ENCODE assay signal across 8 cellular contexts in the genomic region with DNA sequence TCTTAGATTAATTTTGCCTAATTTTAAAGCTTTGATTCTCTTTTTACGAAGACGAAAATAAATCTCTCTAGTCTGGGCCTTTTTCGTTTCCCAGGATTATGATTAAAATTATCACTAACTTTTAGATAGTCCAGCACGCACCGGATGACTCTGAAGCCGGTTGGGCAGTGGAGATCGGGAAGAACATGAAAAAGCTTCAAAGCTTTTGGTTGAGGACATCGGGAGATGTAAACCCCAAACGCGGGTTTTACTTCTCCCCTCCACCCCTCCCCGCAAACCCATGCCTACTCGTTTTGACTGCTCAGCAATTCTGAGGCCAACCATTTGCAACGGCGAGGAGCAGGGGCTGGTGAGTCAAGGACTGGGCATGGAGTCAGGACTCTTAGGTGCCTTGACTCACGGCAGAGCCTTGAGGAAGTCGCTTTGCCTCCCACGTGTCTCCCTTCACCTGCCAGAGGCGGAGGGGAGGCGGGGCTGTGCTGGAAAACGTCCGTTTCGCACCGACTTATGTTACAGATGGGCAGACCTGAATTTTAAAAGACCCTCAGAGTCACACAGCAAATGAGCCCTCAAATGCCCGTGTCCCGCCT. TPM values are rescaled to one million over a fixed set of nuclear protein-coding genes. Genes with fewer than 3 reads are reported as not detected.
DNase-seq lines count a peak whose midpoint lies in the region; ATAC-seq and TF ChIP-seq lines count a peak whose summit lies in the region.

No MANE protein-coding gene starts in this region.

- POLR2A ChIA-PET in Panc1 (lab: Charles Lee) = interaction anchor here (0.6 kb wide), 1 partner anchor 333 kb away, joined by 26 read pairs; no protein-coding TSS in a partner anchor

- no TSS peak for BruUV-seq in Panc1 (replicated peaks; lab: Mats Ljungman, UMichigan)

- H3K27me3 ChIP-seq in Panc1 (ENCODE audit: control insufficient read depth, insufficient read depth, low read length) (no peaks in the 10 kb centered on the region), gastroesophageal sphincter (no peaks in the 10 kb centered on the region), subcutaneous abdominal adipose tissue (ENCODE audit: control insufficient read depth in 5 of 5, insufficient read depth in 4 of 5, low read length in 5 of 5) (no peaks in the 10 kb centered on the region)

- TF ChIP-seq CTCF in Panc1 (IDR thresholded peaks at IDR 0.05) (no peak), gastroesophageal sphincter (IDR thresholded peaks at IDR 0.05) (no peak)

- H3K9ac ChIP-seq in subcutaneous abdominal adipose tissue (ENCODE audit: low read length in 5 of 5) = peak overlapping the region; percentile 38 to 89 (median 82)

- no peak for TF ChIP-seq EP300 in gastroesophageal sphincter (IDR thresholded peaks at IDR 0.05)

- CTCF ChIA-PET in Panc1 (lab: Charles Lee) = no interaction called here

- WGBS in gastroesophageal sphincter (ENCODE audit: low coverage in 1 of 2), 2 donors = 6 to 7% methylated on average over 9 to 10 of the region's 25 CpGs

- H3K4me1 ChIP-seq in Panc1 (ENCODE audit: control insufficient read depth, insufficient read depth, low read length) (peaks cover 16% of the 10 kb centered on the region), gastroesophageal sphincter (peaks cover 0 to 51% (median 4%) of the 10 kb centered on the region in 3 donors), subcutaneous abdominal adipose tissue (ENCODE audit: control insufficient read depth in 5 of 5, insufficient read depth in 5 of 5, low read length in 5 of 5) (peaks cover 0 to 61% (median 54%) of the 10 kb centered on the region in 5 donors)

- intact Hi-C loops in Panc1 (cut with micrococcal nuclease; ENCODE audit: unreplicated experiment) = no loop called here

- H3K9me3 ChIP-seq in Panc1 (ENCODE audit: control insufficient read depth, insufficient read depth, low read depth, low read length) (no peaks in the 10 kb centered on the region), gastroesophageal sphincter (no peaks in the 10 kb centered on the region), subcutaneous abdominal adipose tissue (ENCODE audit: control insufficient read depth in 5 of 5, low read length in 5 of 5) (no peaks in the 10 kb centered on the region)

- H3K27ac ChIP-seq in Panc1 (ENCODE audit: low read length) = peak overlapping the region; percentile 83
- H3K27ac ChIP-seq in gastroesophageal sphincter = peak overlapping the region in 3 of 4 donors; percentile 92 to 96 (median 95)
- peak overlapping the region; percentile 91 for H3K27ac ChIP-seq in subcutaneous abdominal adipose tissue (ENCODE audit: low read depth, low read length)

- TF ChIP-seq POLR2A in gastroesophageal sphincter (IDR thresholded peaks at IDR 0.05) = no peak

- ATAC-seq in HG03354 (IDR thresholded peaks at IDR 0.05; ENCODE audit: poor library complexity, severe bottlenecking, unreplicated experiment) = peak; percentile 11
- peak; percentile 64 for ATAC-seq in Panc1
- peak; percentile 77 for ATAC-seq in gastroesophageal sphincter
- ATAC-seq in GM21367 (IDR thresholded peaks at IDR 0.05; ENCODE audit: unreplicated experiment) = no peak

- DNase-seq in DMS79 (lab: John Stamatoyannopoulos, UW) (peak; percentile 90), Panc1 (ENCODE audit: low read depth, low spot score) (peak; percentile 76), non-pigmented ciliary epithelial cell (ENCODE audit: low read depth) (peak; percentile 88)
- DNase-seq in activated naive CD4-positive, alpha-beta T cell (lab: John Stamatoyannopoulos, UW) = peak in 3 of 4 experiments; percentile 20 to 45 (median 41)

- H3K4me3 ChIP-seq in Panc1 (ENCODE audit: low read depth in 2 of 2, low read length in 2 of 2) = peak overlapping the region; percentile 75 to 77
- H3K4me3 ChIP-seq in gastroesophageal sphincter = peak overlapping the region; percentile 68 to 97
- H3K4me3 ChIP-seq in subcutaneous abdominal adipose tissue (ENCODE audit: low read depth in 1 of 5, low read length in 5 of 5) = peak overlapping the region; percentile 77 to 90 (median 85)

- H3K36me3 ChIP-seq in Panc1 (ENCODE audit: control insufficient read depth, insufficient read depth, low read length) (no peaks in the 10 kb centered on the region), gastroesophageal sphincter (no peaks in the 10 kb centered on the region), subcutaneous abdominal adipose tissue (ENCODE audit: control insufficient read depth in 5 of 5, insufficient read depth in 5 of 5, low read length in 5 of 5) (no peaks in the 10 kb centered on the region)

- in situ Hi-C loops in Panc1 (cut with HindIII; ENCODE audit: low pct_unique_long_range_greater_than_20kb, low sequenced_read_pairs) = no loop called here

RNA-seq across cellular contexts. Expression of gene DUSP14, which starts 1.0 kb away (rescaled TPM):
- total RNA-seq in Panc1 (2021; ENCODE audit: unreplicated experiment) (23.1 TPM), gastroesophageal sphincter (10 to 100 TPM; 11.8 to 46.0 (median 28.2) TPM)
- 21.7 TPM for polyA plus RNA-seq in Panc1 (2012; ENCODE audit: insufficient read length)
